In the genomic region with DNA sequence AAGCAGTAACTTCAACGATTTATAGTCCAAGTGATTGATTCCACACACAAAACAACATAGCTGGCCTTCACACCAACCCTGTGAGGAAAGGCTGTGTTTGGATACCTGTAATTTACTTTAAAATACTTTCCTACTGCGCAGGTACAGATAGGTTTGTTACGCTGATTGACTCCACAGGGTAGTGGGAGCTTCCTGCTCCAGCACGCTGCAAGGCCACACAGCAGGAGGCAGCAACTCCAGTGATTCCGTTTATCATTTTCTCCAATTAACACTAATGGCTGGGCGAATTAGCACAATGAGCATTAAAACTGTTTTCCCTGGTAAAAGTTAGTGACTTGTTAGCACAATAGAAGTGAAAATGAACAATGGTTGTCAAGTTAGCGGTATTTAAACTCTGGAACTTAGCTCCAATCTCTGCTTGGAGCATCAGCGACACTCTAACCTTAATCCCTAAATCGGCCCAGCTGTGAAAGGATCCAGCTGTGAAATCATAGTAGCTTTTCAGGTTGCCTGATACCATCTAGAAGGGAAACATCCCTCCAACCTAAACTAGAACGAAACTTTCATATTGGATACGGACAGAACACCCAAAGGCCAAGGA, we compare ENCODE assay signal across 8 cellular contexts. TPM values are rescaled to one million over a fixed set of nuclear protein-coding genes. Genes with fewer than 3 reads are reported as not detected.
DNase-seq lines count a peak whose midpoint lies in the region; ATAC-seq and TF ChIP-seq lines count a peak whose summit lies in the region.

No MANE protein-coding gene starts in this region.

- H3K36me3 ChIP-seq in heart right ventricle (peaks cover 0 to 18% (median 5%) of the 10 kb centered on the region in 9 donors), thymus (ENCODE audit: control insufficient read depth, insufficient read depth) (peaks cover 12% of the 10 kb centered on the region)

- H3K4me1 ChIP-seq in heart right ventricle (peaks cover 0 to 40% (median 18%) of the 10 kb centered on the region in 9 donors), thymus (ENCODE audit: control insufficient read depth, insufficient read depth, low read length) (peaks cover 28% of the 10 kb centered on the region)

- H3K4me3 ChIP-seq in heart right ventricle (peak overlapping the region; percentile 73 to 97 (median 78)), thymus (ENCODE audit: low read length) (peak overlapping the region; percentile 73)

- H3K27me3 Mint-ChIP-seq in activated T-helper 2 cell treated with anti-CD3 and anti-CD28 coated beads, Interferon-gamma antibody, Interleukin-2, Interleukin-4, amounts not matched to agents 10 μg/mL and 5 μg/mL and 100 μg/mL, durations not matched to agents 14 hours and 24 hours and 36 hours (ENCODE audit: low read depth): no peaks in the 10 kb centered on the region

- H3K36me3 Mint-ChIP-seq in activated T-helper 2 cell treated with anti-CD3 and anti-CD28 coated beads, Interferon-gamma antibody, Interleukin-2, Interleukin-4, amounts not matched to agents 10 μg/mL and 5 μg/mL and 100 μg/mL, durations not matched to agents 14 hours and 24 hours and 36 hours (ENCODE audit: low read depth): peaks cover 37% of the 10 kb centered on the region

- no peaks in the 10 kb centered on the region for H3K27me3 ChIP-seq in heart right ventricle
- H3K27me3 ChIP-seq in thymus (ENCODE audit: control insufficient read depth, insufficient read depth): no peaks in the 10 kb centered on the region

- WGBS in heart right ventricle, 2 donors: 15 to 23% methylated on average over 11 of the region's 11 CpGs
- 57% methylated on average over 11 of the region's 11 CpGs for WGBS in thymus

- peak overlapping the region; percentile 89 for H3K4me3 Mint-ChIP-seq in activated T-helper 2 cell treated with anti-CD3 and anti-CD28 coated beads, Interferon-gamma antibody, Interleukin-2, Interleukin-4, amounts not matched to agents 10 μg/mL and 5 μg/mL and 100 μg/mL, durations not matched to agents 14 hours and 24 hours and 36 hours (ENCODE audit: low read depth)

- ATAC-seq in heart right ventricle (no peak), Right ventricle myocardium inferior (no peak)

- peaks cover 42% of the 10 kb centered on the region for H3K4me1 Mint-ChIP-seq in activated T-helper 2 cell treated with anti-CD3 and anti-CD28 coated beads, Interferon-gamma antibody, Interleukin-2, Interleukin-4, amounts not matched to agents 10 μg/mL and 5 μg/mL and 100 μg/mL, durations not matched to agents 14 hours and 24 hours and 36 hours (ENCODE audit: low read depth)

- peak overlapping the region; percentile 27 to 95 (median 88) for H3K27ac ChIP-seq in heart right ventricle
- peak overlapping the region; percentile 95 for H3K27ac ChIP-seq in thymus (ENCODE audit: low read depth)

- H3K9me3 ChIP-seq in heart right ventricle: no peaks in the 10 kb centered on the region
- H3K9me3 ChIP-seq in thymus (ENCODE audit: control insufficient read depth): no peaks in the 10 kb centered on the region

- DNase-seq in heart right ventricle: no peak
- DNase-seq in Right ventricle myocardium inferior (ENCODE audit: missing footprints): no peak
- DNase-seq in activated T-helper 2 cell treated with anti-CD3 and anti-CD28 coated beads, Interferon-gamma antibody, Interleukin-2, Interleukin-4, amounts not matched to agents 10 μg/mL and 5 μg/mL and 100 μg/mL, durations not matched to agents 14 hours and 24 hours and 36 hours (ENCODE audit: low spot score): no peak
- DNase-seq in iris pigment epithelial cell (ENCODE audit: low read depth): peak; percentile 31
- DNase-seq in SW480 (ENCODE audit: low spot score): no peak
- DNase-seq in T-helper 9 cell: no peak
- DNase-seq in NCI-H187 (lab: John Stamatoyannopoulos, UW): no peak

- TF ChIP-seq CTCF in heart right ventricle (IDR thresholded peaks at IDR 0.05): no peak

- intact Hi-C loops in heart right ventricle (cut with DNase I): loop anchor here in 7 of 10 donors (5.0 to 10.0 kb wide), 6 partner anchors 68 to 1608 kb away; partner anchors contain the start of genes RPP38 (in 4 of the 7), ACBD7 (in 1 of the 7), FAM171A1 (in 1 of the 7) and SEPHS1 (in 1 of the 7)
- intact Hi-C loops in Right ventricle myocardium inferior (cut with DNase I): loop anchor here (5.0 kb wide), 1 partner anchor 76 kb away; the partner anchor contains the start of gene SUV39H2
- intact Hi-C loops in activated T-helper 2 cell treated with anti-CD3 and anti-CD28 coated beads, Interferon-gamma antibody, Interleukin-2, Interleukin-4, amounts not matched to agents 10 μg/mL and 5 μg/mL and 100 μg/mL, durations not matched to agents 14 hours and 24 hours and 36 hours (cut with micrococcal nuclease): loop anchor here (5.0 to 10.0 kb wide), 3 partner anchors 296 to 418 kb away; no protein-coding TSS in a partner anchor

- H3K27ac Mint-ChIP-seq in activated T-helper 2 cell treated with anti-CD3 and anti-CD28 coated beads, Interferon-gamma antibody, Interleukin-2, Interleukin-4, amounts not matched to agents 10 μg/mL and 5 μg/mL and 100 μg/mL, durations not matched to agents 14 hours and 24 hours and 36 hours: peak overlapping the region; percentile 93

- H3K9me3 Mint-ChIP-seq in activated T-helper 2 cell treated with anti-CD3 and anti-CD28 coated beads, Interferon-gamma antibody, Interleukin-2, Interleukin-4, amounts not matched to agents 10 μg/mL and 5 μg/mL and 100 μg/mL, durations not matched to agents 14 hours and 24 hours and 36 hours: no peaks in the 10 kb centered on the region

RNA-seq across cellular contexts. Expression of gene DCLRE1C, which starts 0.9 kb away (rescaled TPM):
- total RNA-seq in heart right ventricle: 1 to 10 TPM; 1.6 to 4.2 (median 3.8) TPM
- polyA plus RNA-seq in heart right ventricle: 1 to 10 TPM; 1.9 to 3.0 TPM
- total RNA-seq in Right ventricle myocardium inferior: 4.2 TPM
- total RNA-seq in activated T-helper 2 cell treated with anti-CD3 and anti-CD28 coated beads, Interferon-gamma antibody, Interleukin-2, Interleukin-4, amounts not matched to agents 10 μg/mL and 5 μg/mL and 100 μg/mL, durations not matched to agents 14 hours and 24 hours and 36 hours: 20.5 and 21.0 TPM in 2 replicates
- 9.5 TPM for polyA plus RNA-seq in thymus

RNA-seq across cellular contexts. Expression of gene MEIG1, which starts 6.2 kb away (rescaled TPM):
- total RNA-seq in heart right ventricle (under 1 TPM in 1 of 10 donors, not detected in 9; 0.53 TPM), Right ventricle myocardium inferior (not detected)
- polyA plus RNA-seq in heart right ventricle (under 1 TPM in 1 of 2 donors, not detected in 1; 0.23 TPM), thymus (2.2 TPM)
- 0.62 TPM in 1 of 2 replicates, not detected in the other for total RNA-seq in activated T-helper 2 cell treated with anti-CD3 and anti-CD28 coated beads, Interferon-gamma antibody, Interleukin-2, Interleukin-4, amounts not matched to agents 10 μg/mL and 5 μg/mL and 100 μg/mL, durations not matched to agents 14 hours and 24 hours and 36 hours
